Comparison of ENCODE assay signal across 12 cellular contexts in genomic region chr14:51922624-51923023, GRCh38.
DNase-seq lines count a peak whose midpoint lies in the region; ATAC-seq, FAIRE-seq and TF ChIP-seq lines count a peak whose summit lies in the region.
"Had no signal": no experiment of that assay in that cellular context is flagged by ENCODE, and none has a peak within 500 bp of the region (broad histone marks: within the 10 kb centered on the region; RNA-seq: fewer than 3 reads in every experiment).

No MANE protein-coding gene starts in this region.

- peaks cover 72 to 73% of the 10 kb centered on the region in 2 donors for H3K4me1 Mint-ChIP-seq in natural killer cell

- H3K36me3 Mint-ChIP-seq in natural killer cell, result no peaks in the 10 kb centered on the region

- TF ChIP-seq CTCF in natural killer cell (IDR thresholded peaks at IDR 0.05), result no peak

- H3K27me3 Mint-ChIP-seq in natural killer cell (ENCODE audit: low read depth in 2 of 2), result no peaks in the 10 kb centered on the region

- peak; percentile 99 for FAIRE-seq in A204.1 (lab: Jason Lieb, UNC)
- FAIRE-seq: endometrium had no signal

- H3K9me3 Mint-ChIP-seq in natural killer cell, result no peaks in the 10 kb centered on the region

- H3K4me3 Mint-ChIP-seq in natural killer cell, result peak overlapping the region; percentile 80

- intact Hi-C loops in natural killer cell (cut with micrococcal nuclease), result no loop called here

- peak; percentile 99 for DNase-seq in SK-MEL-5 (ENCODE audit: low read depth, low spot score)
- DNase-seq in foreskin melanocyte, result peak; percentile 100
- DNase-seq in natural killer cell, result no peak
- no peak for DNase-seq in iPS-NIHi7 (ENCODE audit: extremely low spot score)
- no peak for DNase-seq in NCI-H1930 (lab: John Stamatoyannopoulos, UW)
- DNase-seq in NCI-H2029 treated with DMSO at 0.1 percent for 48 hours (lab: John Stamatoyannopoulos, UW), result no peak
- no peak for DNase-seq in NCI-H1105 treated with DMSO at 0.1 percent for 48 hours (lab: John Stamatoyannopoulos, UW)
- DNase-seq: HCEC 1CT, NCI-H524 treated with DMSO at 0.1 percent for 48 hours, SHP77 treated with DMSO at 0.1 percent for 48 hours had no signal

- peak; percentile 20 to 35 (median 28) for ATAC-seq in natural killer cell

- in situ Hi-C loops in SK-MEL-5 (cut with HindIII; ENCODE audit: low pct_unique_long_range_greater_than_20kb, low sequenced_read_pairs), result no loop called here

- peak overlapping the region; percentile 89 to 94 for H3K27ac Mint-ChIP-seq in natural killer cell

Comparison
In these comparisons a context has a peak if more than half of its experiments do, and no peak if none do; other contexts are left out.
1. DNase-seq: peak in SK-MEL-5 (single experiment) and foreskin melanocyte (single experiment); none in natural killer cell (single experiment), iPS-NIHi7 (single experiment), NCI-H1930 (0 of 2), NCI-H2029 treated with DMSO at 0.1 percent for 48 hours (single experiment) and NCI-H1105 treated with DMSO at 0.1 percent for 48 hours (single experiment).